Comparison of ENCODE assay signal across 10 cellular contexts in the genomic region with DNA sequence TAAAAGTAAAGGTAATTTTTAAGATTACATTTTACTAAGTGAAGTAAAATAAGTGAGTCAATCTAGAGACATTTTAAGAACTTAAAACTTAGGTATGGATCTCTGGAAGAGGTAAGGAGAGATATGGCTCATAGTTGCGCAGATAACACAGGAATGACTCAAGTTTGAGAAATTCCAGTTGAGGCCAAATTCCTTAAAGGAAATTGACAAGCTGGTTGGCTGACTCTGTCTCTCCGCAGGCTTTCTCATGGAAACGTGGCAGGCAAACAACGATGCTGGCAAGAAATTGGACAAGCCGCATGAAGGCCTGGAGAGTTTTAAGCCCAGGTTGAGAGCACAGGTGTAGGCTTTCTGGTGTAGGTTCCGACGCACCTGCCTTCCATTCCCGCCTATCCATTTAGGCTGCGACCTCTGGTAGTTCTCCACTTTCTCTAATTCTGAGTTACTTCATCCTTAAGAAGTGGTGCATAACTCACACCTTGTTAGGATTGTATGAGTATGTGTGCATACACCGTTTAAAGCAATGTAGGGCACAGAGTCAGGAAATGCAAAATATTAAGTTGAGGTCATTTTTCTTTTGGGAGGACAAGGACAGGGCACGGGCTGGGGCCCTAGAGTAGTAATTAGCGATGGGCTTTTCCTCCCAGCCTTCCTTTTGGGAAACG. TPM values are rescaled to one million over a fixed set of nuclear protein-coding genes. Genes with fewer than 3 reads are reported as not detected.
A peak's percentile ranks its signal among the peaks of the same experiment; 100 is the strongest.
DNase-seq lines count a peak whose midpoint lies in the region; ATAC-seq and TF ChIP-seq lines count a peak whose summit lies in the region.
"Had no signal": no experiment of that assay in that cellular context is flagged by ENCODE, and none has a peak within 500 bp of the region (broad histone marks: within the 10 kb centered on the region; RNA-seq: fewer than 3 reads in every experiment).

No MANE protein-coding gene starts in this region.

- H3K9me3 ChIP-seq in duodenal mucosa (ENCODE audit: control insufficient read depth in 1 of 2, low read length in 2 of 2) (no peaks in the 10 kb centered on the region), lower lobe of right lung (no peaks in the 10 kb centered on the region)

- ATAC-seq in lower lobe of right lung (peak; percentile 62 to 80), GM18519 (IDR thresholded peaks at IDR 0.05; ENCODE audit: low FRiP score, unreplicated experiment) (no peak)
- ATAC-seq: HCT116 had no signal

- H3K36me3 ChIP-seq in ACC112 (ENCODE audit: insufficient read depth, low read length): no peaks in the 10 kb centered on the region
- H3K36me3 ChIP-seq in duodenal mucosa (ENCODE audit: control insufficient read depth in 1 of 2, insufficient read depth in 2 of 2, low read length in 2 of 2): no peaks in the 10 kb centered on the region
- no peaks in the 10 kb centered on the region for H3K36me3 ChIP-seq in lower lobe of right lung

- H3K4me3 ChIP-seq in ACC112 (ENCODE audit: low read depth, low read length) (peak overlapping the region; percentile 76), duodenal mucosa (ENCODE audit: low read depth in 1 of 2, low read length in 2 of 2) (peak overlapping the region; percentile 35 to 55), lower lobe of right lung (peak overlapping the region; percentile 41)

- H3K27ac ChIP-seq in ACC112 (ENCODE audit: low read depth, low read length) (peak overlapping the region; percentile 99), duodenal mucosa (ENCODE audit: low read depth, low read length) (no peak overlapping the region), lower lobe of right lung (peak overlapping the region; percentile 72)

- no peak for TF ChIP-seq CTCF in lower lobe of right lung (IDR thresholded peaks at IDR 0.05)

- H3K4me1 ChIP-seq in ACC112 (ENCODE audit: control insufficient read depth, insufficient read depth, low read length, unreplicated experiment) (peaks cover 65% of the 10 kb centered on the region), duodenal mucosa (ENCODE audit: control insufficient read depth in 1 of 2, insufficient read depth in 2 of 2, low read length in 2 of 2) (peaks cover 0 to 6% of the 10 kb centered on the region in 2 donors), lower lobe of right lung (peaks cover 7% of the 10 kb centered on the region)

- intact Hi-C loops in lower lobe of right lung (cut with DNase I): no loop called here

- H3K79me2 ChIP-seq in ACC112 (ENCODE audit: control insufficient read depth, insufficient read depth, low read length, unreplicated experiment): peaks cover 28% of the 10 kb centered on the region

- peak overlapping the region; percentile 29 to 32 for H3K9ac ChIP-seq in duodenal mucosa (ENCODE audit: low read depth in 1 of 2, low read length in 2 of 2)

- peak overlapping the region; percentile 87 for H2AFZ ChIP-seq in ACC112 (ENCODE audit: low read length, unreplicated experiment)

- DNase-seq in HT1080 (ENCODE audit: low read depth): peak; percentile 76
- DNase-seq in lower lobe of right lung: no peak
- no peak for DNase-seq in foreskin melanocyte
- DNase-seq in NCI-H2081 (lab: John Stamatoyannopoulos, UW): no peak
- no peak for DNase-seq in hippocampal formation (lab: John Stamatoyannopoulos, UW)

- H3K27me3 ChIP-seq in ACC112 (ENCODE audit: insufficient read depth, low read length): no peaks in the 10 kb centered on the region
- no peaks in the 10 kb centered on the region for H3K27me3 ChIP-seq in duodenal mucosa (ENCODE audit: control insufficient read depth in 1 of 2, insufficient read depth in 2 of 2, low read length in 2 of 2)
- peaks cover 16% of the 10 kb centered on the region for H3K27me3 ChIP-seq in lower lobe of right lung (ENCODE audit: low read depth)

RNA-seq across cellular contexts. Expression of a gene that starts 0.6 kb away (rescaled TPM):
- 0.17 TPM in 1 of 2 replicates, not detected in the other for total RNA-seq in HT1080 (2014; rRNA removed; shearing (Covaris generic))
- polyA plus RNA-seq in HT1080 (2015; cell fraction: cytosol; rRNA removed): 0.05 TPM in 1 of 2 replicates, not detected in the other
- 0.23 and 0.25 TPM in 2 replicates for polyA plus RNA-seq in HT1080 (2015; cell fraction: nucleus; rRNA removed)
- total RNA-seq in lower lobe of right lung: 4.9 TPM
- total RNA-seq: mucosa of gallbladder had no signal

RNA-seq across cellular contexts. Expression of a gene that starts 57.2 kb away (rescaled TPM):
- 0.23 and 0.92 TPM in 2 replicates for total RNA-seq in HT1080 (2014; rRNA removed; shearing (Covaris generic))
- polyA plus RNA-seq in HT1080 (2015; cell fraction: cytosol; rRNA removed): 1.8 and 3.2 TPM in 2 replicates
- 2.5 and 9.4 TPM in 2 replicates for polyA plus RNA-seq in HT1080 (2015; cell fraction: nucleus; rRNA removed)
- total RNA-seq in lower lobe of right lung: 1.6 TPM
